ENCODE assay signal across 8 cellular contexts in the genomic region with DNA sequence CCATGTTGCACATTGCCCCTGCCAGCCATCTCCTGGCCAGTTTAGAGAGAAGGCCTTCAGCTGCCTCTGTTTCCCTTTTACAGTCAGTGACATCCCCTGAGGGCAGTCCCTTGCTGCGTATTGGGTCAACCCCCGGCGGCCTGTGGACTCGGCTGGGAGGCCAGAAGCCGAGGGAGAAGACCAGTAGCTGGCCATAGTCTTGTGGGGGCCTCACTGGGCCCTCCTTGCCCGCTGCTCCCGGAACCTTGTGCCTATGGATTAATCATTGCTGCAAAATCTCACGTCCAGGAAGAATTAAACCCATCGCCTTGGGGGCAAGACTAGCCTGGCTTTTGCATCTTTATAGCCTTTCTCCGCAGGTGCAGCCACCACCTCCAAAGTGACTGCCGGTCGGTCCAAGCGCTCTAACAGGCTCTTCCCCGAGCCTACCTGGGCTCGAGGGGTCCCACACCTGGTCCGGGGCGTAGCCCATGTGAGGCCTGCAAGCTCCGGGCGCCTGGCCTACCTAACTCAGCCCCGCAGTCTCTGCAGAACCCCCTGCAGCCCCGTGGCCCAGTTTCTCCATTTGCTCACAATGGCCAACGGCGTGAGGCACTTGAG. TPM values are rescaled to one million over a fixed set of nuclear protein-coding genes. Genes with fewer than 3 reads are reported as not detected.
DNase-seq lines count a peak whose midpoint lies in the region; ATAC-seq and TF ChIP-seq lines count a peak whose summit lies in the region.

No MANE protein-coding gene starts in this region.

- H3K79me1 ChIP-seq in mesendoderm (ENCODE audit: low read length), result peaks cover 5% of the 10 kb centered on the region

- H3K23ac ChIP-seq in mesendoderm (ENCODE audit: low read length), result peak overlapping the region; percentile 2

- H3K4me3 ChIP-seq in heart right ventricle, result peak overlapping the region; percentile 54 to 90 (median 74)
- H3K4me3 ChIP-seq in body of pancreas, result peak overlapping the region in 1 of 2 donors; percentile 33
- peak overlapping the region; percentile 0 for H3K4me3 ChIP-seq in mesendoderm (ENCODE audit: low read length)
- peak overlapping the region; percentile 57 to 65 for H3K4me3 ChIP-seq in uterus

- 50 to 56% methylated on average over 23 of the region's 23 CpGs for WGBS in heart right ventricle, 2 donors
- 32 to 55% methylated on average over 8 to 23 of the region's 23 CpGs for WGBS in body of pancreas, 2 donors
- WGBS in mesendoderm (ENCODE audit: extremely low coverage, insufficient coverage, low lambda C conversion rate), result no CpG with 5 or more reads among the region's 23 CpGs

- H3K4me1 ChIP-seq in heart right ventricle, result peaks cover 4 to 56% (median 20%) of the 10 kb centered on the region in 9 donors
- peaks cover 60% of the 10 kb centered on the region for H3K4me1 ChIP-seq in body of pancreas
- no peaks in the 10 kb centered on the region for H3K4me1 ChIP-seq in mesendoderm (ENCODE audit: control insufficient read depth, low read depth, low read length)
- peaks cover 0 to 4% of the 10 kb centered on the region in 2 donors for H3K4me1 ChIP-seq in uterus

- H4K5ac ChIP-seq in mesendoderm (ENCODE audit: low read length), result no peak overlapping the region

- peak overlapping the region; percentile 16 for H2BK120ac ChIP-seq in mesendoderm (ENCODE audit: low read depth, low read length)

- intact Hi-C loops in heart right ventricle (cut with DNase I), result no loop called here
- intact Hi-C loops in Right ventricle myocardium superior (cut with DNase I), result no loop called here
- intact Hi-C loops in body of pancreas (cut with DNase I), result no loop called here
- intact Hi-C loops in uterus (cut with DNase I; ENCODE audit: low total_unique reads), result no loop called here

- H3K9ac ChIP-seq in mesendoderm (ENCODE audit: low read length), result peak overlapping the region; percentile 67

- H3K4me2 ChIP-seq in mesendoderm (ENCODE audit: low read length), result peak overlapping the region; percentile 44

- peak overlapping the region; percentile 64 for H3K18ac ChIP-seq in mesendoderm (ENCODE audit: low read length)

- peak overlapping the region in 9 of 10 donors; percentile 36 to 85 (median 65) for H3K27ac ChIP-seq in heart right ventricle
- peak overlapping the region; percentile 87 to 96 (median 92) for H3K27ac ChIP-seq in body of pancreas
- peak overlapping the region; percentile 67 for H3K27ac ChIP-seq in mesendoderm (ENCODE audit: low read depth, low read length)
- no peak overlapping the region for H3K27ac ChIP-seq in uterus

- peaks cover 7% of the 10 kb centered on the region for H3K79me2 ChIP-seq in mesendoderm (ENCODE audit: control insufficient read depth, insufficient read depth, low read length)

- H3K56ac ChIP-seq in mesendoderm (ENCODE audit: low read length), result peak overlapping the region; percentile 86

- H2BK5ac ChIP-seq in mesendoderm (ENCODE audit: low read length), result peak overlapping the region; percentile 28

- no peak for TF ChIP-seq POLR2A in body of pancreas (IDR thresholded peaks at IDR 0.05)
- no peak for TF ChIP-seq POLR2A in uterus (IDR thresholded peaks at IDR 0.05)

- DNase-seq in heart right ventricle, result no peak
- no peak for DNase-seq in Right ventricle myocardium superior
- DNase-seq in body of pancreas, result no peak
- DNase-seq in mesendoderm, result no peak
- no peak for DNase-seq in uterus
- DNase-seq in HK-2 (ENCODE audit: unreplicated experiment), result no peak
- no peak for DNase-seq in NCI-H1048 (lab: John Stamatoyannopoulos, UW)

- no peak for TF ChIP-seq CTCF in heart right ventricle (IDR thresholded peaks at IDR 0.05)
- no peak for TF ChIP-seq CTCF in body of pancreas (IDR thresholded peaks at IDR 0.05)
- no peak for TF ChIP-seq CTCF in uterus (IDR thresholded peaks at IDR 0.05)

- ATAC-seq in heart right ventricle (peak in 1 of 8 donors; percentile 9), Right ventricle myocardium superior (ENCODE audit: poor library complexity) (no peak), body of pancreas (no peak), GM21786 (IDR thresholded peaks at IDR 0.05; ENCODE audit: unreplicated experiment) (no peak)

- H4K8ac ChIP-seq in mesendoderm (ENCODE audit: low read depth, low read length), result no peak overlapping the region

- H2AK5ac ChIP-seq in mesendoderm (ENCODE audit: low read length), result no peak overlapping the region

- H3K4ac ChIP-seq in mesendoderm (ENCODE audit: low read depth, low read length), result peak overlapping the region; percentile 91

- H3K27me3 ChIP-seq in heart right ventricle (no peaks in the 10 kb centered on the region), body of pancreas (no peaks in the 10 kb centered on the region), mesendoderm (ENCODE audit: insufficient read depth, low read length, poor library complexity) (no peaks in the 10 kb centered on the region), uterus (no peaks in the 10 kb centered on the region)

- H3K9me3 ChIP-seq in heart right ventricle (no peaks in the 10 kb centered on the region), body of pancreas (no peaks in the 10 kb centered on the region), uterus (no peaks in the 10 kb centered on the region)

- peak overlapping the region; percentile 15 for H2BK15ac ChIP-seq in mesendoderm (replicated peaks; ENCODE audit: low read depth)

- H3K36me3 ChIP-seq in heart right ventricle (no peaks in the 10 kb centered on the region), body of pancreas (replicated peaks in 1 of 2; ENCODE audit: insufficient read depth in 1 of 2, low read depth in 2 of 2) (no peaks in the 10 kb centered on the region), mesendoderm (ENCODE audit: control insufficient read depth, insufficient read depth, low read length) (peaks cover 5% of the 10 kb centered on the region), uterus (no peaks in the 10 kb centered on the region)

RNA-seq across cellular contexts. Expression of a gene that starts 0.9 kb away (rescaled TPM):
- total RNA-seq in heart right ventricle (1 to 10 TPM in 7 of 10 donors, under 1 TPM in 3; 0.31 to 4.8 (median 1.7) TPM), Right ventricle myocardium superior (0.46 TPM), body of pancreas (1 to 10 TPM; 4.0 to 4.7 TPM), uterus (1 to 10 TPM in 2 of 4 donors, under 1 TPM in 1, not detected in 1; 0.35 to 1.8 (median 1.4) TPM)
- polyA plus RNA-seq in heart right ventricle, result 1 to 10 TPM; 1.7 to 7.6 TPM
- polyA plus RNA-seq in mesendoderm (2013, experiment 1 of 2), result 28.1 TPM
- 29.2 TPM for polyA plus RNA-seq in mesendoderm (2013, experiment 2 of 2)

RNA-seq across cellular contexts. Expression of a gene that starts 23.3 kb away (rescaled TPM):
- 10 to 100 TPM in 8 of 10 donors, 1 to 10 TPM in 2; 6.5 to 24.8 (median 16.6) TPM for total RNA-seq in heart right ventricle
- polyA plus RNA-seq in heart right ventricle, result 10 to 100 TPM in 1 of 2 donors, 1 to 10 TPM in 1; 8.7 to 10.2 TPM
- 10.7 TPM for total RNA-seq in Right ventricle myocardium superior
- total RNA-seq in body of pancreas, result 1 to 10 TPM in 1 of 2 donors, under 1 TPM in 1; 0.33 to 3.6 TPM
- polyA plus RNA-seq in mesendoderm (2013, experiment 1 of 2), result 0.01 TPM
- not detected for polyA plus RNA-seq in mesendoderm (2013, experiment 2 of 2)
- 10 to 100 TPM; 18.2 to 31.1 (median 22.6) TPM for total RNA-seq in uterus

RNA-seq across cellular contexts. Expression of a gene that starts 58.2 kb away (rescaled TPM):
- total RNA-seq in heart right ventricle (10 to 100 TPM; 16.0 to 25.0 (median 21.5) TPM), Right ventricle myocardium superior (18.4 TPM), body of pancreas (10 to 100 TPM; 10.9 to 14.8 TPM), uterus (10 to 100 TPM in 2 of 4 donors, 1 to 10 TPM in 2; 3.8 to 33.3 (median 17.3) TPM)
- polyA plus RNA-seq in heart right ventricle, result 10 to 100 TPM; 10.5 to 12.2 TPM
- 11.7 TPM for polyA plus RNA-seq in mesendoderm (2013, experiment 1 of 2)
- polyA plus RNA-seq in mesendoderm (2013, experiment 2 of 2), result 11.5 TPM

Comparison
In these comparisons a context has a peak if more than half of its experiments do, and no peak if none do; other contexts are left out.
1. H3K27ac ChIP-seq: peak in heart right ventricle (9 of 10), body of pancreas (4 of 4) and mesendoderm (single experiment); none in uterus (0 of 2).